ENCODE assay signal across 17 cellular contexts in the genomic region with DNA sequence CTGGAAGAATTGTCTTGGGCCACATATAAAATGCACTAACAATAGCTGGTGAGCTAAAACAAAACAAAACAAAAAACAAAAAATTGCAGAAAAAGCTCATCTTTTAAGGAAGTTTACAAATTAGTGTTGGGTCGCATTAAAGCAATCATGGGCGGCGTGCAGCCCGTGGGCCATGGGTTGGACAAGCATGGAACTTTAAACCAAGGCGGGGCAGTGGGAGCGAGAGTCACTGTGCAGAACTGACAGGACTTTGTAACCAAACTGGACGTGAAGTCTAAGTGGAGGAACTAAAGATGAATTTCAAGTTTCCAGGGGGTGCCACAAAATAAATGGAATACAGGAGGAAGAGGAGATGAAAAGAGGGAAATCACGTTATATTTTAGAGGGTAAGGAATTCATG.
DNase-seq lines count a peak whose midpoint lies in the region; ATAC-seq, FAIRE-seq and TF ChIP-seq lines count a peak whose summit lies in the region.
"Had no signal": no experiment of that assay in that cellular context is flagged by ENCODE, and none has a peak within 500 bp of the region (broad histone marks: within the 10 kb centered on the region; RNA-seq: fewer than 3 reads in every experiment).

No MANE protein-coding gene starts in this region.

- H3K4me2 ChIP-seq in keratinocyte (ENCODE audit: control insufficient read depth, extremely low read depth, insufficient read depth, low read depth, low read length) = peak overlapping the region; percentile 54
- H3K4me2 ChIP-seq: A549 had no signal

- H3K9ac ChIP-seq in keratinocyte (ENCODE audit: control insufficient read depth, extremely low read depth, insufficient read depth, low read length) = no peak overlapping the region

- FAIRE-seq in keratinocyte (lab: Jason Lieb, UNC) = peak; percentile 56
- FAIRE-seq: A549 had no signal

- dilution Hi-C loops in keratinocyte (cut with MboI; ENCODE audit: extremely low pct_ligation_motif_present, low sequenced_read_pairs) = no loop called here

- no peaks in the 10 kb centered on the region for H3K4me1 Mint-ChIP-seq in stimulated activated naive CD8-positive, alpha-beta T cell treated with anti-CD3 and anti-CD28 coated beads, Interleukin-15, Interleukin-2, amounts not matched to agents 100 ng/mL and 50 ng/mL, for 24 hours (ENCODE audit: low read depth)
- H3K4me1 Mint-ChIP-seq in osteocyte (ENCODE audit: unreplicated experiment) = no peaks in the 10 kb centered on the region
- H3K4me1 Mint-ChIP-seq in CD4-positive, alpha-beta T cell (ENCODE audit: low read depth) = no peaks in the 10 kb centered on the region
- H3K4me1 Mint-ChIP-seq: B cell, CD14-positive monocyte had no signal

- TF ChIP-seq CTCF in keratinocyte (optimal IDR thresholded peaks at IDR 0.05 in 1 of 3, IDR thresholded peaks at IDR 0.05 in 1 of 3, conservative IDR thresholded peaks at IDR 0.05 in 1 of 3; ENCODE audit: extremely low read depth in 1 of 3, insufficient read depth in 2 of 3, low read length in 3 of 3) = no peak
- no peak for TF ChIP-seq CTCF in osteocyte (IDR thresholded peaks at IDR 0.05)
- no peak for TF ChIP-seq CTCF in CD4-positive, alpha-beta T cell (IDR thresholded peaks at IDR 0.05)

- H3K4me3 ChIP-seq in keratinocyte (ENCODE audit: control insufficient read depth in 2 of 3, extremely low read depth in 1 of 3, insufficient read depth in 2 of 3, low read depth in 1 of 3, low read length in 3 of 3) = peak overlapping the region in 1 of 3 experiments; percentile 3
- H3K4me3 ChIP-seq: A549 had no signal

- H3K4me1 ChIP-seq in keratinocyte (ENCODE audit: control insufficient read depth, extremely low read depth, insufficient read depth, low read length) = peaks cover 12% of the 10 kb centered on the region
- H3K4me1 ChIP-seq: A549 had no signal

- no peaks in the 10 kb centered on the region for H3K9me1 ChIP-seq in keratinocyte (ENCODE audit: control insufficient read depth, extremely low read depth, insufficient read depth, low read length)

- H3K27ac Mint-ChIP-seq in stimulated activated naive CD8-positive, alpha-beta T cell treated with anti-CD3 and anti-CD28 coated beads, Interleukin-15, Interleukin-2, amounts not matched to agents 100 ng/mL and 50 ng/mL, for 24 hours = peak overlapping the region; percentile 17
- no peak overlapping the region for H3K27ac Mint-ChIP-seq in osteocyte (ENCODE audit: unreplicated experiment)
- no peak overlapping the region for H3K27ac Mint-ChIP-seq in CD4-positive, alpha-beta T cell
- H3K27ac Mint-ChIP-seq: B cell had no signal

- POLR2A ChIA-PET in CD4-positive, alpha-beta T cell (lab: Charles Lee) = interaction anchor here (0.7 to 1.6 kb wide), 3 partner anchors 8 to 18 kb away, joined by 5 to 7 read pairs (median 6); no protein-coding TSS in a partner anchor

- no peak for DNase-seq in stimulated activated naive CD8-positive, alpha-beta T cell treated with anti-CD3 and anti-CD28 coated beads, Interleukin-15, Interleukin-2, amounts not matched to agents 100 U/mL and 50 U/mL, for 24 hours
- no peak for DNase-seq in keratinocyte (ENCODE audit: low read depth, low spot score)
- peak; percentile 36 for DNase-seq in osteocyte (ENCODE audit: extremely low spot score, unreplicated experiment)
- no peak for DNase-seq in CD4-positive, alpha-beta T cell
- DNase-seq in head of caudate nucleus = no peak
- DNase-seq: DMS79, MM.1S, NCI-H1048, NCI-H1417 treated with DMSO at 0.1 percent for 48 hours, NCI-H187, NCI-H69 had no signal

- no peak for ATAC-seq in stimulated activated naive CD8-positive, alpha-beta T cell treated with anti-CD3 and anti-CD28 coated beads, Interleukin-15, Interleukin-2, amounts not matched to agents 100 U/mL and 50 U/mL, for 24 hours
- ATAC-seq in CD4-positive, alpha-beta T cell (ENCODE audit: poor library complexity) = no peak
- no peak for ATAC-seq in HG03025 (IDR thresholded peaks at IDR 0.05; ENCODE audit: low FRiP score, unreplicated experiment)
- ATAC-seq: A549, Panc1 had no signal

- no peaks in the 10 kb centered on the region for H3K27me3 Mint-ChIP-seq in stimulated activated naive CD8-positive, alpha-beta T cell treated with anti-CD3 and anti-CD28 coated beads, Interleukin-15, Interleukin-2, amounts not matched to agents 100 ng/mL and 50 ng/mL, for 24 hours
- no peaks in the 10 kb centered on the region for H3K27me3 Mint-ChIP-seq in osteocyte (ENCODE audit: unreplicated experiment)
- H3K27me3 Mint-ChIP-seq in CD4-positive, alpha-beta T cell = no peaks in the 10 kb centered on the region
- H3K27me3 Mint-ChIP-seq: B cell had no signal

- H3K36me3 Mint-ChIP-seq in stimulated activated naive CD8-positive, alpha-beta T cell treated with anti-CD3 and anti-CD28 coated beads, Interleukin-15, Interleukin-2, amounts not matched to agents 100 ng/mL and 50 ng/mL, for 24 hours (ENCODE audit: low read depth) = peaks cover 8% of the 10 kb centered on the region
- H3K36me3 Mint-ChIP-seq in osteocyte (ENCODE audit: unreplicated experiment) = peaks cover 4% of the 10 kb centered on the region
- peaks cover 23% of the 10 kb centered on the region for H3K36me3 Mint-ChIP-seq in CD4-positive, alpha-beta T cell (ENCODE audit: low read depth)

- H3K9me3 ChIP-seq in keratinocyte (ENCODE audit: control insufficient read depth, low read depth, low read length) = no peaks in the 10 kb centered on the region
- H3K9me3 ChIP-seq in CD4-positive, alpha-beta T cell (ENCODE audit: control insufficient read depth, low read length) = no peaks in the 10 kb centered on the region
- H3K9me3 ChIP-seq: A549 had no signal

- no peak overlapping the region for H3K4me3 Mint-ChIP-seq in stimulated activated naive CD8-positive, alpha-beta T cell treated with anti-CD3 and anti-CD28 coated beads, Interleukin-15, Interleukin-2, amounts not matched to agents 100 ng/mL and 50 ng/mL, for 24 hours
- no peak overlapping the region for H3K4me3 Mint-ChIP-seq in osteocyte (ENCODE audit: unreplicated experiment)
- no peak overlapping the region for H3K4me3 Mint-ChIP-seq in CD4-positive, alpha-beta T cell
- H3K4me3 Mint-ChIP-seq: B cell, CD14-positive monocyte had no signal

- intact Hi-C loops in CD4-positive, alpha-beta T cell (cut with DNase I, micrococcal nuclease) = no loop called here
- intact Hi-C loops in head of caudate nucleus (cut with DNase I) = no loop called here

- no peaks in the 10 kb centered on the region for H4K20me1 ChIP-seq in keratinocyte (ENCODE audit: control insufficient read depth, extremely low read depth, insufficient read depth, low read length)

- CTCF ChIA-PET in CD4-positive, alpha-beta T cell (lab: Charles Lee) = interaction anchor here (0.8 kb wide), 1 partner anchor 9 kb away, joined by 3 read pairs; no protein-coding TSS in a partner anchor

- no peaks in the 10 kb centered on the region for H3K27me3 ChIP-seq in keratinocyte (ENCODE audit: control insufficient read depth, extremely low read depth, insufficient read depth, low read length)
- no peaks in the 10 kb centered on the region for H3K27me3 ChIP-seq in CD4-positive, alpha-beta T cell (ENCODE audit: control insufficient read depth, insufficient read depth, low read length)

- H3K27ac ChIP-seq in keratinocyte (ENCODE audit: control insufficient read depth, insufficient read depth, low read length) = no peak overlapping the region
- no peak overlapping the region for H3K27ac ChIP-seq in CD4-positive, alpha-beta T cell (ENCODE audit: low read depth, low read length)
- H3K27ac ChIP-seq: A549 had no signal

- no peak overlapping the region for H2AFZ ChIP-seq in keratinocyte (ENCODE audit: control insufficient read depth, low read length)

- no peaks in the 10 kb centered on the region for H3K9me3 Mint-ChIP-seq in stimulated activated naive CD8-positive, alpha-beta T cell treated with anti-CD3 and anti-CD28 coated beads, Interleukin-15, Interleukin-2, amounts not matched to agents 100 ng/mL and 50 ng/mL, for 24 hours
- no peaks in the 10 kb centered on the region for H3K9me3 Mint-ChIP-seq in osteocyte (ENCODE audit: unreplicated experiment)
- no peaks in the 10 kb centered on the region for H3K9me3 Mint-ChIP-seq in CD4-positive, alpha-beta T cell
- H3K9me3 Mint-ChIP-seq: CD14-positive monocyte had no signal

- H3K36me3 ChIP-seq in keratinocyte (ENCODE audit: control insufficient read depth in 2 of 2, extremely low read depth in 1 of 2, insufficient read depth in 2 of 2, low read length in 2 of 2) = no peaks in the 10 kb centered on the region

- H3K79me2 ChIP-seq in keratinocyte (ENCODE audit: control insufficient read depth, insufficient read depth, low read length) = no peaks in the 10 kb centered on the region
